22 cellular contexts compared by ENCODE assay signal in genomic region chr1:152408664-152409063, GRCh38. TPM values are rescaled to one million over a fixed set of nuclear protein-coding genes. Genes with fewer than 3 reads are reported as not detected.
DNase-seq lines count a peak whose midpoint lies in the region; ATAC-seq and TF ChIP-seq lines count a peak whose summit lies in the region.
"Had no signal": no experiment of that assay in that cellular context is flagged by ENCODE, and none has a peak within 500 bp of the region (broad histone marks: within the 10 kb centered on the region; RNA-seq: fewer than 3 reads in every experiment).

No MANE protein-coding gene starts in this region.

- no peaks in the 10 kb centered on the region for H3K9me3 ChIP-seq in body of pancreas
- H3K9me3 ChIP-seq: A549; BE2C; BLaER1 treated with 17β-estradiol and CSF1 and Interleukin-3, amounts not matched to agents 10 nM and 100 nM had no signal

- DNase-seq in NCI-H2171 treated with DMSO at 0.1 percent for 48 hours (lab: John Stamatoyannopoulos, UW) (peak; percentile 7), NCI-H2171 (lab: John Stamatoyannopoulos, UW) (no peak), body of pancreas (no peak)
- DNase-seq in activated T-helper 2 cell treated with anti-CD3 and anti-CD28 coated beads, Interferon-gamma antibody, Interleukin-2, Interleukin-4, amounts not matched to agents 10 μg/mL and 5 μg/mL and 100 μg/mL, durations not matched to agents 14 hours and 24 hours and 36 hours (ENCODE audit: low spot score), result no peak
- DNase-seq: 8988T; ACHN; AML-193; BE2C; CD4-positive, alpha-beta T cell; CD8-positive, alpha-beta memory T cell; DMS 273 treated with DMSO at 0.1 percent for 48 hours; DMS79; EL; GDM1; H7; HCEC 1CT had no signal

- no peak for TF ChIP-seq POLR2A in body of pancreas (IDR thresholded peaks at IDR 0.05)

- TF ChIP-seq CTCF in GM12872 (IDR thresholded peaks at IDR 0.05; ENCODE audit: insufficient read depth, low read depth, low read length) (0 out of 3 replicates have a peak, but pooled peaks have one; percentile 5), body of pancreas (IDR thresholded peaks at IDR 0.05) (no peak)

- intact Hi-C loops in activated T-helper 2 cell treated with anti-CD3 and anti-CD28 coated beads, Interferon-gamma antibody, Interleukin-2, Interleukin-4, amounts not matched to agents 10 μg/mL and 5 μg/mL and 100 μg/mL, durations not matched to agents 14 hours and 24 hours and 36 hours (cut with micrococcal nuclease), result no loop called here
- intact Hi-C loops in body of pancreas (cut with DNase I), result no loop called here

- H3K36me3 ChIP-seq in body of pancreas (replicated peaks in 1 of 2; ENCODE audit: insufficient read depth in 1 of 2, low read depth in 2 of 2), result no peaks in the 10 kb centered on the region
- H3K36me3 ChIP-seq: BE2C; BLaER1 treated with 17β-estradiol and CSF1 and Interleukin-3, amounts not matched to agents 10 nM and 100 nM had no signal

- H3K27me3 Mint-ChIP-seq in activated T-helper 2 cell treated with anti-CD3 and anti-CD28 coated beads, Interferon-gamma antibody, Interleukin-2, Interleukin-4, amounts not matched to agents 10 μg/mL and 5 μg/mL and 100 μg/mL, durations not matched to agents 14 hours and 24 hours and 36 hours (ENCODE audit: low read depth), result no peaks in the 10 kb centered on the region

- ATAC-seq in esophagus mucosa (peak; percentile 42), body of pancreas (no peak)

- H3K27me3 ChIP-seq in body of pancreas, result no peaks in the 10 kb centered on the region
- H3K27me3 ChIP-seq: BE2C; BLaER1 treated with 17β-estradiol and CSF1 and Interleukin-3, amounts not matched to agents 10 nM and 100 nM had no signal

- H3K4me3 Mint-ChIP-seq in activated T-helper 2 cell treated with anti-CD3 and anti-CD28 coated beads, Interferon-gamma antibody, Interleukin-2, Interleukin-4, amounts not matched to agents 10 μg/mL and 5 μg/mL and 100 μg/mL, durations not matched to agents 14 hours and 24 hours and 36 hours (ENCODE audit: low read depth), result no peak overlapping the region
- H3K4me3 Mint-ChIP-seq: CD14-positive monocyte; CD4-positive, alpha-beta T cell; CD8-positive, alpha-beta memory T cell had no signal

- H3K27ac Mint-ChIP-seq in activated T-helper 2 cell treated with anti-CD3 and anti-CD28 coated beads, Interferon-gamma antibody, Interleukin-2, Interleukin-4, amounts not matched to agents 10 μg/mL and 5 μg/mL and 100 μg/mL, durations not matched to agents 14 hours and 24 hours and 36 hours, result no peak overlapping the region
- H3K27ac Mint-ChIP-seq: CD14-positive monocyte; CD4-positive, alpha-beta T cell; CD8-positive, alpha-beta memory T cell had no signal

- no peaks in the 10 kb centered on the region for H3K9me3 Mint-ChIP-seq in activated T-helper 2 cell treated with anti-CD3 and anti-CD28 coated beads, Interferon-gamma antibody, Interleukin-2, Interleukin-4, amounts not matched to agents 10 μg/mL and 5 μg/mL and 100 μg/mL, durations not matched to agents 14 hours and 24 hours and 36 hours
- H3K9me3 Mint-ChIP-seq: CD4-positive, alpha-beta T cell; CD8-positive, alpha-beta memory T cell had no signal

- H3K36me3 Mint-ChIP-seq in activated T-helper 2 cell treated with anti-CD3 and anti-CD28 coated beads, Interferon-gamma antibody, Interleukin-2, Interleukin-4, amounts not matched to agents 10 μg/mL and 5 μg/mL and 100 μg/mL, durations not matched to agents 14 hours and 24 hours and 36 hours (ENCODE audit: low read depth), result no peaks in the 10 kb centered on the region
- H3K36me3 Mint-ChIP-seq: CD14-positive monocyte; CD8-positive, alpha-beta memory T cell had no signal

- H3K4me1 ChIP-seq in body of pancreas, result peaks cover 17% of the 10 kb centered on the region
- H3K4me1 ChIP-seq: A549, BE2C had no signal

- 88 to 91% methylated on average over 4 of the region's 4 CpGs for WGBS in body of pancreas, 2 donors

- no peak overlapping the region for H3K27ac ChIP-seq in body of pancreas
- H3K27ac ChIP-seq: A549; BLaER1 treated with 17β-estradiol and CSF1 and Interleukin-3, amounts not matched to agents 10 nM and 100 nM had no signal

- H3K4me1 Mint-ChIP-seq in activated T-helper 2 cell treated with anti-CD3 and anti-CD28 coated beads, Interferon-gamma antibody, Interleukin-2, Interleukin-4, amounts not matched to agents 10 μg/mL and 5 μg/mL and 100 μg/mL, durations not matched to agents 14 hours and 24 hours and 36 hours (ENCODE audit: low read depth), result no peaks in the 10 kb centered on the region
- H3K4me1 Mint-ChIP-seq: CD14-positive monocyte; CD8-positive, alpha-beta memory T cell had no signal

- H3K4me3 ChIP-seq in body of pancreas, result no peak overlapping the region
- H3K4me3 ChIP-seq: A549; BLaER1 treated with 17β-estradiol and CSF1 and Interleukin-3, amounts not matched to agents 10 nM and 100 nM had no signal

RNA-seq across cellular contexts. Expression of gene CRNN, which starts 5.4 kb away (rescaled TPM):
- total RNA-seq in esophagus mucosa, result 1,110 TPM
- not detected in 2 replicates for total RNA-seq in activated T-helper 2 cell treated with anti-CD3 and anti-CD28 coated beads, Interferon-gamma antibody, Interleukin-2, Interleukin-4, amounts not matched to agents 10 μg/mL and 5 μg/mL and 100 μg/mL, durations not matched to agents 14 hours and 24 hours and 36 hours
- total RNA-seq in body of pancreas, result not detected
- total RNA-seq: CD4-positive, alpha-beta T cell; CD8-positive, alpha-beta memory T cell; H1; H7 had no signal

RNA-seq across cellular contexts. Expression of gene FLG2, which starts 48.9 kb away (rescaled TPM):
- total RNA-seq in esophagus mucosa (not detected), body of pancreas (not detected)
- total RNA-seq in activated T-helper 2 cell treated with anti-CD3 and anti-CD28 coated beads, Interferon-gamma antibody, Interleukin-2, Interleukin-4, amounts not matched to agents 10 μg/mL and 5 μg/mL and 100 μg/mL, durations not matched to agents 14 hours and 24 hours and 36 hours, result not detected in 2 replicates
- total RNA-seq: CD4-positive, alpha-beta T cell; CD8-positive, alpha-beta memory T cell; H1; H7 had no signal

Comparison
In these comparisons a context has a peak if more than half of its experiments do, and no peak if none do; other contexts are left out.
1. RNA of gene CRNN, which starts 5.4 kb away (total RNA-seq): 1,110 TPM in esophagus mucosa (single experiment); not detected in activated T-helper 2 cell treated with anti-CD3 and anti-CD28 coated beads, Interferon-gamma antibody, Interleukin-2, Interleukin-4, amounts not matched to agents 10 μg/mL and 5 μg/mL and 100 μg/mL, durations not matched to agents 14 hours and 24 hours and 36 hours and not detected in body of pancreas; every median in the first group is over 1,000 times any median in the second.